ENCODE assay signal across 11 cellular contexts in genomic region chr13:33761744-33762143, GRCh38. TPM values are rescaled to one million over a fixed set of nuclear protein-coding genes. Genes with fewer than 3 reads are reported as not detected.
DNase-seq lines count a peak whose midpoint lies in the region; ATAC-seq and TF ChIP-seq lines count a peak whose summit lies in the region.
"Had no signal": no experiment of that assay in that cellular context is flagged by ENCODE, and none has a peak within 500 bp of the region (broad histone marks: within the 10 kb centered on the region; RNA-seq: fewer than 3 reads in every experiment).

No MANE protein-coding gene starts in this region.

- no peak overlapping the region for H3K4me3 ChIP-seq in ectodermal cell (ENCODE audit: insufficient read depth, low read depth, low read length)
- H3K4me3 ChIP-seq in thyroid gland (replicated peaks in 1 of 3): no peak overlapping the region

- no peak for TF ChIP-seq POLR2A in thyroid gland (IDR thresholded peaks at IDR 0.05)

- no peak for DNase-seq in Right ventricle myocardium superior
- no peak for DNase-seq in cardiac septum (ENCODE audit: low spot score)
- peak; percentile 50 for DNase-seq in NCI-H82 (lab: John Stamatoyannopoulos, UW)
- DNase-seq in thyroid gland: peak; percentile 78 to 83
- no peak for DNase-seq in dermis blood vessel endothelial cell
- DNase-seq in activated naive CD4-positive, alpha-beta T cell treated with Interleukin-2 at 50 U/mL for 16 hours: no peak
- DNase-seq: CD4-positive, CD25-positive, alpha-beta regulatory T cell; head of caudate nucleus; right cardiac atrium had no signal

- no peaks in the 10 kb centered on the region for H3K36me3 ChIP-seq in ectodermal cell (ENCODE audit: control insufficient read depth, insufficient read depth, low read length)
- H3K36me3 ChIP-seq in thyroid gland: no peaks in the 10 kb centered on the region

- H3K27ac ChIP-seq in ectodermal cell (ENCODE audit: insufficient read depth, low read depth, low read length, poor library complexity, severe bottlenecking): peak overlapping the region; percentile 91
- H3K27ac ChIP-seq in thyroid gland: peak overlapping the region; percentile 58 to 84 (median 74)

- WGBS in ectodermal cell, 2 experiments: 42% methylated on average over 5 of the region's 6 CpGs
- 21 to 26% methylated on average over 6 of the region's 6 CpGs for WGBS in thyroid gland, 2 donors

- intact Hi-C loops in Right ventricle myocardium superior (cut with DNase I) (no loop called here), cardiac septum (cut with DNase I) (no loop called here), thyroid gland (cut with DNase I) (no loop called here)

- ATAC-seq in Right ventricle myocardium superior (ENCODE audit: poor library complexity): peak; percentile 31
- ATAC-seq in HG02759 (IDR thresholded peaks at IDR 0.05; ENCODE audit: unreplicated experiment): no peak
- ATAC-seq: right cardiac atrium had no signal

- peaks cover 10% of the 10 kb centered on the region for H3K4me1 ChIP-seq in ectodermal cell (ENCODE audit: control insufficient read depth, insufficient read depth, low read length)
- peaks cover 0 to 5% of the 10 kb centered on the region in 2 donors for H3K4me1 ChIP-seq in thyroid gland

- TF ChIP-seq CTCF in thyroid gland (IDR thresholded peaks at IDR 0.05): peak in 2 of 6 experiments; percentile 17

- H3K9me3 ChIP-seq in ectodermal cell (ENCODE audit: control insufficient read depth, low read length) (no peaks in the 10 kb centered on the region), thyroid gland (no peaks in the 10 kb centered on the region)

- H3K27me3 ChIP-seq in ectodermal cell (ENCODE audit: control insufficient read depth, insufficient read depth, low read length, poor library complexity, severe bottlenecking): no peaks in the 10 kb centered on the region
- no peaks in the 10 kb centered on the region for H3K27me3 ChIP-seq in thyroid gland

RNA-seq across cellular contexts. Expression of gene RFC3, which starts 56.2 kb away (rescaled TPM):
- total RNA-seq in Right ventricle myocardium superior (4.7 TPM), cardiac septum (5.0 TPM), thyroid gland (10 to 100 TPM in 2 of 4 donors, 1 to 10 TPM in 2; 7.4 to 13.3 (median 9.8) TPM), dermis blood vessel endothelial cell (15.0 and 28.2 TPM in 2 replicates)
- 47.1 TPM for polyA plus RNA-seq in ectodermal cell (2013, experiment 1 of 4)
- 63.9 TPM for polyA plus RNA-seq in ectodermal cell (2013, experiment 2 of 4)
- polyA plus RNA-seq in ectodermal cell (2013, experiment 3 of 4): 38.7 TPM
- polyA plus RNA-seq in ectodermal cell (2013, experiment 4 of 4): 40.2 TPM

Comparison
In these comparisons a context has a peak if more than half of its experiments do, and no peak if none do; other contexts are left out.
1. DNase-seq: peak in NCI-H82 (single experiment) and thyroid gland (2 of 2); none in Right ventricle myocardium superior (single experiment), cardiac septum (single experiment), dermis blood vessel endothelial cell (single experiment) and activated naive CD4-positive, alpha-beta T cell treated with Interleukin-2 at 50 U/mL for 16 hours (single experiment).